In the genomic region with DNA sequence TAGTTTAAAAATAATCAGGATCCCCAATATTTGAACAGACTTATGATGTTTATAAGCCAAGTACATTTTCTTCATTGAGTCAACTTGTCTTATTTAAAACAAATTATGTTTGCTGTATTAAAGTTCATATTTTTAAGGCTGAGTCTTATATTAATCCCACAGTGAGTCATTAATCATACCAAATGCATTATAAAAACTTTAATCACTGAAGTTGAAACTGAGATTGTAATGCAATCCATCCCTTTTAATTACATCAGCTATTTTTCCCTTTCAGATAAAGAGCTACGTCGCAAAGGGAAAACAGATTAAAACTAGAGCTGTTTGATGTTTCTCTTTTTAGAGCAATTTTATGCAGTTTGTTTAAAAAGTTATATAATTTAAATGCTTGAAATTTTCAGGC, we compare ENCODE assay signal across 8 cellular contexts.
DNase-seq lines count a peak whose midpoint lies in the region; ATAC-seq and TF ChIP-seq lines count a peak whose summit lies in the region.

No MANE protein-coding gene starts in this region.

- peak overlapping the region; percentile 31 for H3K27ac Mint-ChIP-seq in activated T-cell treated with anti-CD3 and anti-CD28 coated beads, Interleukin-2, amount 50 U/mL, for 72 hours
- no peak overlapping the region for H3K27ac Mint-ChIP-seq in neural progenitor cell

- H3K27ac ChIP-seq in ascending aorta, result peak overlapping the region; percentile 64 to 85
- peak overlapping the region; percentile 85 for H3K27ac ChIP-seq in mesenchymal stem cell (ENCODE audit: low read length, poor library complexity, severe bottlenecking)
- H3K27ac ChIP-seq in thoracic aorta, result peak overlapping the region; percentile 77 to 85
- no peak overlapping the region for H3K27ac ChIP-seq in neural progenitor cell

- H3K36me3 Mint-ChIP-seq in activated T-cell treated with anti-CD3 and anti-CD28 coated beads, Interleukin-2, amount 50 U/mL, for 72 hours (ENCODE audit: insufficient read depth in 2 of 2), result peaks cover 25 to 68% of the 10 kb centered on the region in 2 donors
- H3K36me3 Mint-ChIP-seq in neural progenitor cell, result peaks cover 23% of the 10 kb centered on the region

- H3K14ac ChIP-seq in mesenchymal stem cell (ENCODE audit: low read length in 2 of 2), result no peak overlapping the region

- no peak for TF ChIP-seq CTCF in ascending aorta (IDR thresholded peaks at IDR 0.05)
- TF ChIP-seq CTCF in thoracic aorta (IDR thresholded peaks at IDR 0.05), result no peak
- no peak for TF ChIP-seq CTCF in neural progenitor cell (IDR thresholded peaks at IDR 0.05)

- H3K4me2 ChIP-seq in mesenchymal stem cell (ENCODE audit: low read length, poor library complexity, severe bottlenecking) (no peak overlapping the region), neural progenitor cell (no peak overlapping the region)

- no peaks in the 10 kb centered on the region for H3K79me2 ChIP-seq in neural progenitor cell (ENCODE audit: low read depth)

- DNase-seq in activated T-cell treated with anti-CD3 and anti-CD28 coated beads, Interleukin-2, amount 50 U/mL, for 72 hours, result no peak
- no peak for DNase-seq in activated T-cell treated with anti-CD3 and anti-CD28 coated beads, Interleukin-2, amount 50 U/mL, for 1 hour
- no peak for DNase-seq in ascending aorta (ENCODE audit: low spot score in 2 of 2)
- no peak for DNase-seq in mesenchymal stem cell
- DNase-seq in thoracic aorta (ENCODE audit: low spot score), result no peak
- DNase-seq in stimulated activated CD8-positive, alpha-beta memory T cell treated with anti-CD3 and anti-CD28 coated beads, Interleukin-4, amount 100 ng/mL, for 48 hours, result no peak
- no peak for DNase-seq in NCI-H1436 treated with DMSO at 0.1 percent for 48 hours (lab: John Stamatoyannopoulos, UW)
- DNase-seq in neural progenitor cell (ENCODE audit: low spot score), result no peak

- ATAC-seq in activated T-cell treated with anti-CD3 and anti-CD28 coated beads, Interleukin-2, amount 50 U/mL, for 72 hours (replicated peaks in 1 of 2), result no peak
- no peak for ATAC-seq in thoracic aorta (ENCODE audit: insufficient number of reproducible peaks, low FRiP score, low read depth)

- no peaks in the 10 kb centered on the region for H3K27me3 Mint-ChIP-seq in activated T-cell treated with anti-CD3 and anti-CD28 coated beads, Interleukin-2, amount 50 U/mL, for 72 hours (ENCODE audit: low read depth)
- H3K27me3 Mint-ChIP-seq in neural progenitor cell (ENCODE audit: insufficient read depth, low read depth), result no peaks in the 10 kb centered on the region

- H3K4ac ChIP-seq in mesenchymal stem cell (ENCODE audit: low read depth in 1 of 2, low read length in 2 of 2), result no peak overlapping the region

- H3K9me3 Mint-ChIP-seq in activated T-cell treated with anti-CD3 and anti-CD28 coated beads, Interleukin-2, amount 50 U/mL, for 72 hours, result peaks cover 0 to 4% of the 10 kb centered on the region in 2 donors
- no peaks in the 10 kb centered on the region for H3K9me3 Mint-ChIP-seq in neural progenitor cell

- H2BK12ac ChIP-seq in mesenchymal stem cell (ENCODE audit: low read length in 2 of 2), result no peak overlapping the region

- 100% methylated on average over 2 of the region's 2 CpGs for WGBS in mesenchymal stem cell

- H3K9me3 ChIP-seq in ascending aorta (no peaks in the 10 kb centered on the region), mesenchymal stem cell (ENCODE audit: control insufficient read depth, low read length) (no peaks in the 10 kb centered on the region), thoracic aorta (no peaks in the 10 kb centered on the region), neural progenitor cell (ENCODE audit: low read depth) (no peaks in the 10 kb centered on the region)

- no peak overlapping the region for H3K18ac ChIP-seq in mesenchymal stem cell (ENCODE audit: low read depth in 1 of 2, low read length in 2 of 2)

- H2AFZ ChIP-seq in mesenchymal stem cell (ENCODE audit: low read depth, low read length) (no peak overlapping the region), neural progenitor cell (replicated peaks) (no peak overlapping the region)

- H2BK120ac ChIP-seq in mesenchymal stem cell (ENCODE audit: low read depth, low read length), result no peak overlapping the region

- H3K79me1 ChIP-seq in mesenchymal stem cell (replicated peaks; ENCODE audit: low read length, poor library complexity, severe bottlenecking), result peaks cover 14% of the 10 kb centered on the region

- no peak overlapping the region for H2AK5ac ChIP-seq in mesenchymal stem cell (ENCODE audit: low read length, severe bottlenecking)

- H3K27me3 ChIP-seq in ascending aorta (no peaks in the 10 kb centered on the region), mesenchymal stem cell (ENCODE audit: control insufficient read depth in 1 of 2, insufficient read depth in 1 of 2, low read length in 2 of 2) (no peaks in the 10 kb centered on the region), thoracic aorta (replicated peaks; ENCODE audit: insufficient read depth) (no peaks in the 10 kb centered on the region), neural progenitor cell (no peaks in the 10 kb centered on the region)

- no peak overlapping the region for H2BK15ac ChIP-seq in mesenchymal stem cell (ENCODE audit: low read depth, poor library complexity, severe bottlenecking)

- peaks cover 67% of the 10 kb centered on the region for H3K4me1 Mint-ChIP-seq in activated T-cell treated with anti-CD3 and anti-CD28 coated beads, Interleukin-2, amount 50 U/mL, for 72 hours (ENCODE audit: low read depth)
- H3K4me1 Mint-ChIP-seq in neural progenitor cell, result peaks cover 34% of the 10 kb centered on the region

- H3K4me3 ChIP-seq in ascending aorta (no peak overlapping the region), mesenchymal stem cell (ENCODE audit: insufficient read depth in 1 of 2, low read depth in 1 of 2, low read length in 2 of 2) (no peak overlapping the region), thoracic aorta (peak overlapping the region; percentile 56), neural progenitor cell (no peak overlapping the region)

- no peak overlapping the region for H4K8ac ChIP-seq in mesenchymal stem cell (ENCODE audit: low read length)

- no peaks in the 10 kb centered on the region for H4K20me1 ChIP-seq in neural progenitor cell (ENCODE audit: low read depth)

- no peak overlapping the region for H4K91ac ChIP-seq in mesenchymal stem cell (ENCODE audit: low read length)

- peak overlapping the region; percentile 87 for H3K9ac ChIP-seq in mesenchymal stem cell (ENCODE audit: low read length)
- H3K9ac ChIP-seq in neural progenitor cell, result no peak overlapping the region

- H2BK5ac ChIP-seq in mesenchymal stem cell (ENCODE audit: low read depth, low read length, poor library complexity, severe bottlenecking), result no peak overlapping the region

- H3K36me3 ChIP-seq in ascending aorta (peaks cover 36 to 46% of the 10 kb centered on the region in 2 donors), mesenchymal stem cell (ENCODE audit: control insufficient read depth in 1 of 2, insufficient read depth in 2 of 2, low read depth in 1 of 2, low read length in 2 of 2) (peaks cover 29 to 53% of the 10 kb centered on the region in 2 experiments), thoracic aorta (peaks cover 14% of the 10 kb centered on the region), neural progenitor cell (no peaks in the 10 kb centered on the region)

- H3K4me3 Mint-ChIP-seq in activated T-cell treated with anti-CD3 and anti-CD28 coated beads, Interleukin-2, amount 50 U/mL, for 72 hours, result peak overlapping the region in 1 of 2 donors; percentile 62
- no peak overlapping the region for H3K4me3 Mint-ChIP-seq in neural progenitor cell

- H3K4me1 ChIP-seq in ascending aorta (peaks cover 14 to 50% of the 10 kb centered on the region in 2 donors), mesenchymal stem cell (ENCODE audit: control insufficient read depth, insufficient read depth, low read depth, low read length) (peaks cover 11% of the 10 kb centered on the region), thoracic aorta (ENCODE audit: control insufficient read depth in 1 of 2, low read depth in 2 of 2) (peaks cover 44 to 66% of the 10 kb centered on the region in 2 donors), neural progenitor cell (no peaks in the 10 kb centered on the region)

- no peak overlapping the region for H3K23ac ChIP-seq in mesenchymal stem cell (ENCODE audit: low read length in 2 of 2)

- no peaks in the 10 kb centered on the region for H3F3A ChIP-seq in neural progenitor cell (ENCODE audit: low read depth)

- intact Hi-C loops in ascending aorta (cut with DNase I), result loop anchor here (5.0 kb wide), 1 partner anchor 148 kb away; no protein-coding TSS in a partner anchor
